In the genomic region with DNA sequence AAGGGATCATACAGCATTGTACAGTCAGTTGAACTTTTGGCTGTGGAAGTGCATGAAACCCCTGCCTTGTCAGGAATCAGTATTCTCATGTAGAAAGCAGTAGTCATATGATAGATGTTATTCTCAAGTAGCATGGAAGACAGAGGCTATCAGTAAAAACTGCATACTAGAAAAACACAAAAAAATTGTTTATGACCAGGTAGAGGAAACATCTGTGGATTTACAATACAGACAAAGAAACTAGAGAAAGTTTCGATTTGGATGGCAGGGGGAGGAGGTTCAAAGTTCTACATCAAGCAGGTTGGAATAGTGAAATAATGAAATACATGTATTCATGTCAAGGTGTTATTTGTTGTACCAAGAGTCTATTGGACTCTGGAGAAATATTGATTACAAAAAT, we compare ENCODE assay signal across 7 cellular contexts.
"Had no signal": no experiment of that assay in that cellular context is flagged by ENCODE, and none has a peak within 500 bp of the region (broad histone marks: within the 10 kb centered on the region; RNA-seq: fewer than 3 reads in every experiment).

No MANE protein-coding gene starts in this region.

- H2AFZ ChIP-seq: GM23338 had no signal

- FAIRE-seq: H1, H54, HepG2 had no signal

- ATAC-seq: GM23338, HepG2 had no signal

- H3K4me2 ChIP-seq: GM23338 had no signal

- H3K4me3 ChIP-seq: GM23338 had no signal

- DNase-seq: H9, HCEC 1CT, KBM-7 had no signal
